11 cellular contexts compared by ENCODE assay signal in the genomic region with DNA sequence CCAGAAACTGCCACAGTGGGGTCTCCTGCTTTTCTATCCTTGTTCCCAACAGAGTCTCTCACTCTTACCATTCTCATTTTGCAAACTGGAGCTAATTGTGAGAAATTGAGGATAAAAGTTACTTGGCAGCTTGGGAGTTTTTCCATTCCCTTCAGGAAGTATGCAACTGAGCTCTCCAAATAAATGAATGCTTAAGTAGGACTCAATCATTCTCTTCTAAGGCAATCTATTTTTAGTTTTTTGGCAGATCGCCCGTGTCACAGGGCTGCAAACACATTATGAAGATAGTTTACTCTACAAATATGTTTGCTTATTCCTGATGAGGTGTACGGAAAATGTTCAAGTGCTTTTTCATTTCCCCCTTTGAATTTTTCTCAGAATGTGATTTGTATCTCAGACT. TPM values are rescaled to one million over a fixed set of nuclear protein-coding genes. Genes with fewer than 3 reads are reported as not detected.
DNase-seq lines count a peak whose midpoint lies in the region; ATAC-seq, FAIRE-seq and TF ChIP-seq lines count a peak whose summit lies in the region.
"Had no signal": no experiment of that assay in that cellular context is flagged by ENCODE, and none has a peak within 500 bp of the region (broad histone marks: within the 10 kb centered on the region; RNA-seq: fewer than 3 reads in every experiment).

No MANE protein-coding gene starts in this region.

- no peaks in the 10 kb centered on the region for H4K20me1 ChIP-seq in GM23248 (ENCODE audit: insufficient read depth)

- H3K27ac ChIP-seq in GM23248 (no peak overlapping the region), psoas muscle (peak overlapping the region; percentile 87)

- no peaks in the 10 kb centered on the region for H3K9me2 ChIP-seq in GM23248 (ENCODE audit: insufficient read depth)

- FAIRE-seq in D721Med (lab: Jason Lieb, UNC), result no peak

- H3K27me3 Mint-ChIP-seq in CD14-positive monocyte (ENCODE audit: low read depth in 3 of 3), result peaks cover 0 to 22% (median 3%) of the 10 kb centered on the region in 3 donors
- H3K27me3 Mint-ChIP-seq in activated T-helper 1 cell treated with anti-CD3 and anti-CD28 coated beads, Interleukin-12 subunit alpha, Interleukin-12 subunit beta, Interleukin-2, Interleukin-4 antibody, amounts not matched to agents 30 ng/mL and 10 ng/mL and 1 ng/mL, durations not matched to agents 14 hours and 24 hours and 36 hours (ENCODE audit: insufficient read depth), result no peaks in the 10 kb centered on the region

- DNase-seq in GM23248 (peak; percentile 11), NCI-H345 (lab: John Stamatoyannopoulos, UW) (peak; percentile 84), fibroblast of peridontal ligament (ENCODE audit: extremely low read depth) (peak; percentile 49), psoas muscle (no peak), CD14-positive monocyte (ENCODE audit: low spot score) (no peak), D721Med (ENCODE audit: insufficient read length, low spot score) (no peak)
- no peak for DNase-seq in activated T-helper 1 cell treated with anti-CD3 and anti-CD28 coated beads, Interleukin-12 subunit alpha, Interleukin-12 subunit beta, Interleukin-2, Interleukin-4 antibody, amounts not matched to agents 30 ng/mL and 10 ng/mL and 1 ng/mL, durations not matched to agents 14 hours and 24 hours and 36 hours (ENCODE audit: low spot score)
- DNase-seq: activated CD4-positive, CD25-positive, alpha-beta regulatory T cell; NK-92 treated with Interleukin-12 subunit alpha and Interleukin-12 subunit beta, amount 100 ng/mL, for 24 hours had no signal

- H3K4me1 ChIP-seq in GM23248 (ENCODE audit: insufficient read depth), result no peaks in the 10 kb centered on the region
- peaks cover 13% of the 10 kb centered on the region for H3K4me1 ChIP-seq in psoas muscle

- H3K4me3 Mint-ChIP-seq in CD14-positive monocyte, result no peak overlapping the region
- H3K4me3 Mint-ChIP-seq in activated T-helper 1 cell treated with anti-CD3 and anti-CD28 coated beads, Interleukin-12 subunit alpha, Interleukin-12 subunit beta, Interleukin-2, Interleukin-4 antibody, amounts not matched to agents 30 ng/mL and 10 ng/mL and 1 ng/mL, durations not matched to agents 14 hours and 24 hours and 36 hours, result no peak overlapping the region

- H3K4me3 ChIP-seq in GM23248 (no peak overlapping the region), psoas muscle (peak overlapping the region; percentile 65)

- peak; percentile 57 to 74 (median 64) for ATAC-seq in psoas muscle
- no peak for ATAC-seq in HG02588 (IDR thresholded peaks at IDR 0.05; ENCODE audit: unreplicated experiment)

- H3K4me1 Mint-ChIP-seq in CD14-positive monocyte, result no peaks in the 10 kb centered on the region
- no peaks in the 10 kb centered on the region for H3K4me1 Mint-ChIP-seq in activated T-helper 1 cell treated with anti-CD3 and anti-CD28 coated beads, Interleukin-12 subunit alpha, Interleukin-12 subunit beta, Interleukin-2, Interleukin-4 antibody, amounts not matched to agents 30 ng/mL and 10 ng/mL and 1 ng/mL, durations not matched to agents 14 hours and 24 hours and 36 hours (ENCODE audit: low read depth)

- H3K36me3 Mint-ChIP-seq in CD14-positive monocyte, result no peaks in the 10 kb centered on the region
- no peaks in the 10 kb centered on the region for H3K36me3 Mint-ChIP-seq in activated T-helper 1 cell treated with anti-CD3 and anti-CD28 coated beads, Interleukin-12 subunit alpha, Interleukin-12 subunit beta, Interleukin-2, Interleukin-4 antibody, amounts not matched to agents 30 ng/mL and 10 ng/mL and 1 ng/mL, durations not matched to agents 14 hours and 24 hours and 36 hours (ENCODE audit: low read depth)

- WGBS in GM23248 (ENCODE audit: low coverage in 1 of 2, low lambda C conversion rate in 2 of 2, missing lambda C conversion rate in 2 of 2), 2 experiments, result 0 to 4% methylated on average over 3 of the region's 3 CpGs
- 8 to 27% (median 14%) methylated on average over 3 of the region's 3 CpGs for WGBS in psoas muscle, 3 donors

- no peaks in the 10 kb centered on the region for H3F3A ChIP-seq in GM23248 (ENCODE audit: insufficient read depth)

- no peak for TF ChIP-seq CTCF in psoas muscle (IDR thresholded peaks at IDR 0.05)
- TF ChIP-seq CTCF in CD14-positive monocyte (IDR thresholded peaks at IDR 0.05), result no peak
- TF ChIP-seq CTCF in D721Med (IDR thresholded peaks at IDR 0.05; ENCODE audit: insufficient read depth, missing control alignments), result no peak

- no peak overlapping the region for H2AFZ ChIP-seq in GM23248

- no peaks in the 10 kb centered on the region for H3K79me2 ChIP-seq in GM23248 (ENCODE audit: insufficient read depth)

- H3K9me3 ChIP-seq in GM23248 (ENCODE audit: low read depth), result no peaks in the 10 kb centered on the region
- no peaks in the 10 kb centered on the region for H3K9me3 ChIP-seq in psoas muscle

- no peak overlapping the region for H3K4me2 ChIP-seq in GM23248 (ENCODE audit: unreplicated experiment)

- H3K9ac ChIP-seq in GM23248, result no peak overlapping the region

- in situ Hi-C loops in GM23248 (cut with MboI), result no loop called here

- no peaks in the 10 kb centered on the region for H3K36me3 ChIP-seq in GM23248 (ENCODE audit: low read depth)
- no peaks in the 10 kb centered on the region for H3K36me3 ChIP-seq in psoas muscle (ENCODE audit: insufficient read depth in 1 of 2, low read depth in 1 of 2)

- no peak overlapping the region for H3K27ac Mint-ChIP-seq in CD14-positive monocyte
- no peak overlapping the region for H3K27ac Mint-ChIP-seq in activated T-helper 1 cell treated with anti-CD3 and anti-CD28 coated beads, Interleukin-12 subunit alpha, Interleukin-12 subunit beta, Interleukin-2, Interleukin-4 antibody, amounts not matched to agents 30 ng/mL and 10 ng/mL and 1 ng/mL, durations not matched to agents 14 hours and 24 hours and 36 hours

- H3K27me3 ChIP-seq in GM23248 (replicated peaks; ENCODE audit: insufficient read depth) (no peaks in the 10 kb centered on the region), psoas muscle (ENCODE audit: insufficient read depth in 3 of 3, low read length in 2 of 3) (no peaks in the 10 kb centered on the region)

- H3K9me3 Mint-ChIP-seq in CD14-positive monocyte, result peaks cover 0 to 4% (median 0%) of the 10 kb centered on the region in 7 donors
- no peaks in the 10 kb centered on the region for H3K9me3 Mint-ChIP-seq in activated T-helper 1 cell treated with anti-CD3 and anti-CD28 coated beads, Interleukin-12 subunit alpha, Interleukin-12 subunit beta, Interleukin-2, Interleukin-4 antibody, amounts not matched to agents 30 ng/mL and 10 ng/mL and 1 ng/mL, durations not matched to agents 14 hours and 24 hours and 36 hours

- intact Hi-C loops in psoas muscle (cut with DNase I) (no loop called here), CD14-positive monocyte (cut with micrococcal nuclease) (no loop called here)
- intact Hi-C loops in activated T-helper 1 cell treated with anti-CD3 and anti-CD28 coated beads, Interleukin-12 subunit alpha, Interleukin-12 subunit beta, Interleukin-2, Interleukin-4 antibody, amounts not matched to agents 30 ng/mL and 10 ng/mL and 1 ng/mL, durations not matched to agents 14 hours and 24 hours and 36 hours (cut with micrococcal nuclease), result no loop called here

RNA-seq across cellular contexts. Expression of a gene that starts 5.3 kb away (rescaled TPM):
- not detected in 2 replicates for total RNA-seq in GM23248 (2014; rRNA removed; shearing (Covaris generic))
- polyA plus RNA-seq in GM23248 (2016; fragmentation: Nextera tagmentation; extraction: Ambion mirVana) (not detected in 2 replicates), psoas muscle (10 to 100 TPM in 1 of 3 donors, 1 to 10 TPM in 2; 1.5 to 10.4 (median 6.5) TPM), CD14-positive monocyte (not detected)
- total RNA-seq in psoas muscle, result 10 to 100 TPM; 26.9 to 53.4 (median 47.6) TPM
- total RNA-seq in activated T-helper 1 cell treated with anti-CD3 and anti-CD28 coated beads, Interleukin-12 subunit alpha, Interleukin-12 subunit beta, Interleukin-2, Interleukin-4 antibody, amounts not matched to agents 30 ng/mL and 10 ng/mL and 1 ng/mL, durations not matched to agents 14 hours and 24 hours and 36 hours, result not detected in 2 replicates
- total RNA-seq: osteocyte had no signal

RNA-seq across cellular contexts. Expression of a gene that starts 25.2 kb away (rescaled TPM):
- total RNA-seq in GM23248 (2014; rRNA removed; shearing (Covaris generic)), result 8.9 and 19.0 TPM in 2 replicates
- polyA plus RNA-seq in GM23248 (2016; fragmentation: Nextera tagmentation; extraction: Ambion mirVana) (4.6 and 4.7 TPM in 2 replicates), psoas muscle (1 to 10 TPM; 1.9 to 3.3 (median 2.7) TPM), CD14-positive monocyte (1 to 10 TPM; 6.3 to 6.4 TPM)
- total RNA-seq in psoas muscle, result 1 to 10 TPM; 2.6 to 5.8 (median 3.6) TPM
- 23.9 and 25.4 TPM in 2 replicates for total RNA-seq in activated T-helper 1 cell treated with anti-CD3 and anti-CD28 coated beads, Interleukin-12 subunit alpha, Interleukin-12 subunit beta, Interleukin-2, Interleukin-4 antibody, amounts not matched to agents 30 ng/mL and 10 ng/mL and 1 ng/mL, durations not matched to agents 14 hours and 24 hours and 36 hours

RNA-seq across cellular contexts. Expression of a gene that starts 40.2 kb away (rescaled TPM):
- 0.97 TPM in 1 of 2 replicates, not detected in the other for total RNA-seq in GM23248 (2014; rRNA removed; shearing (Covaris generic))
- polyA plus RNA-seq in GM23248 (2016; fragmentation: Nextera tagmentation; extraction: Ambion mirVana) (0.43 TPM in 1 of 2 replicates, not detected in the other), psoas muscle (under 1 TPM; 0.12 to 0.69 (median 0.51) TPM), CD14-positive monocyte (1 to 10 TPM in 1 of 2 donors, under 1 TPM in 1; 0.63 to 1.4 TPM)
- total RNA-seq in psoas muscle, result 1 to 10 TPM in 1 of 4 donors, under 1 TPM in 2, not detected in 1; 0.46 to 1.3 (median 0.71) TPM
- not detected in 2 replicates for total RNA-seq in activated T-helper 1 cell treated with anti-CD3 and anti-CD28 coated beads, Interleukin-12 subunit alpha, Interleukin-12 subunit beta, Interleukin-2, Interleukin-4 antibody, amounts not matched to agents 30 ng/mL and 10 ng/mL and 1 ng/mL, durations not matched to agents 14 hours and 24 hours and 36 hours
- total RNA-seq: osteocyte had no signal

Comparison
In these comparisons a context has a peak if more than half of its experiments do, and no peak if none do; other contexts are left out.
1. DNase-seq: peak in GM23248 (single experiment), NCI-H345 (single experiment) and fibroblast of peridontal ligament (single experiment); none in psoas muscle (0 of 2), CD14-positive monocyte (single experiment), activated T-helper 1 cell treated with anti-CD3 and anti-CD28 coated beads, Interleukin-12 subunit alpha, Interleukin-12 subunit beta, Interleukin-2, Interleukin-4 antibody, amounts not matched to agents 30 ng/mL and 10 ng/mL and 1 ng/mL, durations not matched to agents 14 hours and 24 hours and 36 hours (single experiment) and D721Med (single experiment).
2. RNA of a gene that starts 5.3 kb away (total RNA-seq): 26.9 to 53.4 TPM in psoas muscle; not detected in GM23248 and not detected in activated T-helper 1 cell treated with anti-CD3 and anti-CD28 coated beads, Interleukin-12 subunit alpha, Interleukin-12 subunit beta, Interleukin-2, Interleukin-4 antibody, amounts not matched to agents 30 ng/mL and 10 ng/mL and 1 ng/mL, durations not matched to agents 14 hours and 24 hours and 36 hours; every median in the first group is over 10 times any median in the second.